5 cellular contexts compared by ENCODE assay signal in genomic region chr15:32370064-32370463, GRCh38. TPM values are rescaled to one million over a fixed set of nuclear protein-coding genes. Genes with fewer than 3 reads are reported as not detected.
"Had no signal": no experiment of that assay in that cellular context is flagged by ENCODE, and none has a peak within 500 bp of the region (broad histone marks: within the 10 kb centered on the region; RNA-seq: fewer than 3 reads in every experiment).

No MANE protein-coding gene starts in this region.

RNA-seq across cellular contexts. Expression of gene GOLGA8K, which starts 33.0 kb away (rescaled TPM):
- total RNA-seq: OCI-LY7, PC-9, Peyer's patch, Right ventricle myocardium inferior, SJSA1 had no signal
